Comparison of ENCODE assay signal across 8 cellular contexts in the genomic region with DNA sequence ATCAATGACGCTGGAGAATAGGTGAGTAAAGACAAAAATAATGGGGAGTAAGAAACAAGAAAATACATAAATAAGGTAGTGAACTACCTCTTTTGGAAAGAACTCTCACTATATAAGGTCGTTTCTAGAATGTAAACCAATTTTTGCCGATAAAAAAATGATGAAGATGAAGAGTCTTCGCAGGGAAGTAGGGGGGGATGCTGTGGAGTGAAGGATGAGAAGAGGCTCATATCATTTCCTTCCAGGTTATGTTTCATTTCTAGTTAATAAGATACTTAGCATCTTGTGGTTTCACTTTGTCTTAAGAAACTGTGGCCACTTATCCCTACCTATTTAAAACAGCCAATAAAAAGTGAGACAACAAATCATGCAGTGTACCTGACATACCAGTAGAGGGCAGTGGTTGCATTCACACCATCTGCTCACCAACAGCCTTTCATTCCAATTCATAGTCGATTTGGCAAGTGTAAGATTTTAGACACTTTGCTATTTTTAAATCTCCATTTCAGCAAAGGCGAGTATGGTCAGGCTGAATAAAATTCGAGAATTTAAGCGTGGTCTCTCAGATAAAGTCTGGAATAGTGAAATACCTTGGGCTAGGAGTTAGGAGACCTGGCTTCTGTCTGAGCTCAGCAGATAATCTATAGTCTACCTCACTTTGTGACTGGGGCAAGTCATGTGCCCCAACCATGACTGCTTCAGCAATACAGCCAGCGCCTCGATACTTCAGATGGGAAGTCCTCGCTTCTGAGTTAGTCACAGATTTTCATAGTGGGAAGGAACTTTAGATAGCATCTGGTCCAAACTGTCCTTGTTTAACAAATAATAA. TPM values are rescaled to one million over a fixed set of nuclear protein-coding genes. Genes with fewer than 3 reads are reported as not detected.
DNase-seq lines count a peak whose midpoint lies in the region; ATAC-seq, FAIRE-seq and TF ChIP-seq lines count a peak whose summit lies in the region.

No MANE protein-coding gene starts in this region.

- H3K36me3 ChIP-seq in colonic mucosa = no peaks in the 10 kb centered on the region
- peaks cover 19 to 68% of the 10 kb centered on the region in 2 experiments for H3K36me3 ChIP-seq in HepG2 (replicated peaks in 1 of 2; ENCODE audit: control insufficient read depth in 1 of 2, insufficient read depth in 2 of 2, low read length in 2 of 2)

- no peak overlapping the region for H3K4me2 ChIP-seq in HepG2 (ENCODE audit: low read depth, low read length)

- BruUV-seq in HepG2 (replicated peaks; lab: Mats Ljungman, UMichigan) = no TSS peak

- H2AFZ ChIP-seq in HepG2 (ENCODE audit: low read length) = no peak overlapping the region

- no peak for TF ChIP-seq POLR2A in HepG2 (IDR thresholded peaks at IDR 0.05; ENCODE audit: insufficient read depth in 1 of 2, low read depth in 2 of 2, low read length in 2 of 2)

- H4K20me1 ChIP-seq in HepG2 (ENCODE audit: insufficient read depth, low read length) = peaks cover 3% of the 10 kb centered on the region; the same call in 1 of the 2 replicates

- H3K9me3 ChIP-seq in colonic mucosa = no peaks in the 10 kb centered on the region
- H3K9me3 ChIP-seq in HepG2 (ENCODE audit: low read length) = no peaks in the 10 kb centered on the region

- ATAC-seq in GM18499 (IDR thresholded peaks at IDR 0.05; ENCODE audit: insufficient read depth, unreplicated experiment) = peak; percentile 69
- ATAC-seq in HG02870 (IDR thresholded peaks at IDR 0.05; ENCODE audit: unreplicated experiment) = peak; percentile 84
- peak; percentile 75 for ATAC-seq in HepG2

- in situ Hi-C loops in HepG2 (cut with HindIII; ENCODE audit: extremely low pct_ligation_motif_present, low pct_unique_long_range_greater_than_20kb) = no loop called here

- CTCF ChIA-PET in HepG2 (lab: Yijun Ruan, JAX; ENCODE audit: low intra/inter-chr PET ratio, low total read pairs) = interaction anchor here (0.7 to 1.3 kb wide), 3 partner anchors 148 to 409 kb away, joined by 3 read pairs; no protein-coding TSS in a partner anchor

- peak; percentile 71 to 73 for DNase-seq in AML-193 (lab: John Stamatoyannopoulos, UW)
- DNase-seq in NCI-H1436 treated with DMSO at 0.1 percent for 48 hours (lab: John Stamatoyannopoulos, UW) = peak; percentile 49
- peak; percentile 26 for DNase-seq in T1000 (lab: John Stamatoyannopoulos, UW)
- DNase-seq in colonic mucosa = peak; percentile 52
- DNase-seq in HepG2 (ENCODE audit: low spot score) = peak; percentile 43
- DNase-seq in stromal cell of bone marrow (ENCODE audit: low read depth) = peak; percentile 53

- no peak for TF ChIP-seq EP300 in HepG2 (IDR thresholded peaks at IDR 0.05; ENCODE audit: low read depth in 2 of 2, low read length in 2 of 2)
- no peak for TF ChIP-seq EP300 in HepG2 (CRISPR knock-in tag; IDR thresholded peaks at IDR 0.05; ENCODE audit: borderline replicate concordance)

- no peaks in the 10 kb centered on the region for H3K79me2 ChIP-seq in HepG2 (ENCODE audit: insufficient read depth, low read length)

- H3K4me1 ChIP-seq in colonic mucosa = no peaks in the 10 kb centered on the region
- H3K4me1 ChIP-seq in HepG2 (ENCODE audit: insufficient read depth, low read length) = no peaks in the 10 kb centered on the region

- WGBS in HepG2 (ENCODE audit: low lambda C conversion rate) = 58% methylated on average over 11 of the region's 11 CpGs

- H3K4me3 ChIP-seq in colonic mucosa (no peak overlapping the region), HepG2 (replicated peaks in 1 of 3; ENCODE audit: insufficient read depth in 1 of 3, low read depth in 2 of 3, low read length in 3 of 3) (no peak overlapping the region)

- no peak overlapping the region for H3K27ac ChIP-seq in colonic mucosa
- H3K27ac ChIP-seq in HepG2 (ENCODE audit: extremely low read length, insufficient read depth, low read length) = no peak overlapping the region

- POLR2A ChIA-PET in HepG2 (lab: Yijun Ruan, JAX) = no interaction called here

- H3K9ac ChIP-seq in colonic mucosa (ENCODE audit: low read depth in 2 of 2, low read length in 2 of 2) (no peak overlapping the region), HepG2 (ENCODE audit: insufficient read depth, low read depth, low read length) (no peak overlapping the region)

- TF ChIP-seq RAD21 in HepG2 (CRISPR knock-in tag; IDR thresholded peaks at IDR 0.05) = peak; percentile 63

- FAIRE-seq in HepG2 (lab: Jason Lieb, UNC) = peak; percentile 93

- intact Hi-C loops in colonic mucosa (cut with DNase I) (no loop called here), HepG2 (cut with micrococcal nuclease; ENCODE audit: unreplicated experiment) (loop anchor here (2.0 to 5.0 kb wide), 3 partner anchors 13 to 409 kb away; no protein-coding TSS in a partner anchor)

- H3K27me3 ChIP-seq in colonic mucosa (no peaks in the 10 kb centered on the region), HepG2 (ENCODE audit: control insufficient read depth in 1 of 2, insufficient read depth in 2 of 2, low read length in 2 of 2) (no peaks in the 10 kb centered on the region)

- TF ChIP-seq CTCF in colonic mucosa (IDR thresholded peaks at IDR 0.05) = peak; percentile 83
- TF ChIP-seq CTCF in HepG2 (CRISPR knock-in tag; IDR thresholded peaks at IDR 0.05) = peak; percentile 84

TF ChIP-seq in HepG2, 621 proteins besides CTCF, POLR2A, EP300 and RAD21 (continues in another document):
- TF ChIP-seq, protein P1, sequence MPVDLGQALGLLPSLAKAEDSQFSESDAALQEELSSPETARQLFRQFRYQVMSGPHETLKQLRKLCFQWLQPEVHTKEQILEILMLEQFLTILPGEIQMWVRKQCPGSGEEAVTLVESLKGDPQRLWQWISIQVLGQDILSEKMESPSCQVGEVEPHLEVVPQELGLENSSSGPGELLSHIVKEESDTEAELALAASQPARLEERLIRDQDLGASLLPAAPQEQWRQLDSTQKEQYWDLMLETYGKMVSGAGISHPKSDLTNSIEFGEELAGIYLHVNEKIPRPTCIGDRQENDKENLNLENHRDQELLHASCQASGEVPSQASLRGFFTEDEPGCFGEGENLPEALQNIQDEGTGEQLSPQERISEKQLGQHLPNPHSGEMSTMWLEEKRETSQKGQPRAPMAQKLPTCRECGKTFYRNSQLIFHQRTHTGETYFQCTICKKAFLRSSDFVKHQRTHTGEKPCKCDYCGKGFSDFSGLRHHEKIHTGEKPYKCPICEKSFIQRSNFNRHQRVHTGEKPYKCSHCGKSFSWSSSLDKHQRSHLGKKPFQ (CRISPR knock-in tag; IDR thresholded peaks at IDR 0.05; ENCODE audit: insufficient replicate concordance) = no peak
- TF ChIP-seq ZNF775 (CRISPR knock-in tag; IDR thresholded peaks at IDR 0.05; ENCODE audit: borderline replicate concordance) = no peak
- peak; percentile 84 for TF ChIP-seq STAG1 (CRISPR knock-in tag; IDR thresholded peaks at IDR 0.05)
- TF ChIP-seq GATAD2A (CRISPR knock-in tag; IDR thresholded peaks at IDR 0.05) = 0 out of 2 replicates have a peak, but pooled peaks have one; percentile 31
- TF ChIP-seq RBM22 (optimal IDR thresholded peaks at IDR 0.05; ENCODE audit: low read length) = peak; percentile 71
- peak; percentile 68 for TF ChIP-seq SMC3 (IDR thresholded peaks at IDR 0.05; ENCODE audit: low read length)
- TF ChIP-seq HMGA1 (CRISPR knock-in tag; conservative IDR thresholded peaks at IDR 0.05) = no peak
- TF ChIP-seq, protein P2, sequence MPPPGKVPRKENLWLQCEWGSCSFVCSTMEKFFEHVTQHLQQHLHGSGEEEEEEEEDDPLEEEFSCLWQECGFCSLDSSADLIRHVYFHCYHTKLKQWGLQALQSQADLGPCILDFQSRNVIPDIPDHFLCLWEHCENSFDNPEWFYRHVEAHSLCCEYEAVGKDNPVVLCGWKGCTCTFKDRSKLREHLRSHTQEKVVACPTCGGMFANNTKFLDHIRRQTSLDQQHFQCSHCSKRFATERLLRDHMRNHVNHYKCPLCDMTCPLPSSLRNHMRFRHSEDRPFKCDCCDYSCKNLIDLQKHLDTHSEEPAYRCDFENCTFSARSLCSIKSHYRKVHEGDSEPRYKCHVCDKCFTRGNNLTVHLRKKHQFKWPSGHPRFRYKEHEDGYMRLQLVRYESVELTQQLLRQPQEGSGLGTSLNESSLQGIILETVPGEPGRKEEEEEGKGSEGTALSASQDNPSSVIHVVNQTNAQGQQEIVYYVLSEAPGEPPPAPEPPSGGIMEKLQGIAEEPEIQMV (CRISPR knock-in tag; IDR thresholded peaks at IDR 0.05; ENCODE audit: low read depth) = no peak
- TF ChIP-seq, protein P3, sequence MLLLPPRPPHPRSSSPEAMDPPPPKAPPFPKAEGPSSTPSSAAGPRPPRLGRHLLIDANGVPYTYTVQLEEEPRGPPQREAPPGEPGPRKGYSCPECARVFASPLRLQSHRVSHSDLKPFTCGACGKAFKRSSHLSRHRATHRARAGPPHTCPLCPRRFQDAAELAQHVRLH (CRISPR knock-in tag; IDR thresholded peaks at IDR 0.05; ENCODE audit: borderline replicate concordance, low read depth) = 0 out of 2 replicates have a peak, but pooled peaks have one; percentile 27
- TF ChIP-seq BCL6 (CRISPR knock-in tag; IDR thresholded peaks at IDR 0.05) = 0 out of 2 replicates have a peak, but pooled peaks have one; percentile 10
- no peak for TF ChIP-seq ARNT (IDR thresholded peaks at IDR 0.05)

RNA-seq across cellular contexts. Expression of a gene that starts 28.9 kb away (rescaled TPM):
- total RNA-seq in colonic mucosa (10 to 100 TPM; 37.3 to 37.7 TPM), HepG2 (2016; rRNA removed; fragmentation: Illumina TruSeq; extraction: Trizol) (26.4 and 40.9 TPM in 2 replicates)
- total RNA-seq in HepG2 (2016; cell fraction: cytosol; rRNA removed; fragmentation: Illumina TruSeq; extraction: Trizol; ENCODE audit: low read depth) = 6.4 and 8.6 TPM in 2 replicates
- 23.8 and 38.6 TPM in 2 replicates for total RNA-seq in HepG2 (2016; cell fraction: insoluble cytoplasmic fraction; rRNA removed; fragmentation: Illumina TruSeq; extraction: Trizol)
- total RNA-seq in HepG2 (2016; cell fraction: membrane; rRNA removed; fragmentation: Illumina TruSeq; extraction: Trizol) = 19.6 and 21.3 TPM in 2 replicates
- 41.9 and 47.8 TPM in 2 replicates for total RNA-seq in HepG2 (2016; cell fraction: nucleus; rRNA removed; fragmentation: Illumina TruSeq; extraction: Trizol)
- 20.5 and 24.8 TPM in 2 replicates for polyA plus RNA-seq in HepG2 (2011; rRNA removed)
- polyA plus RNA-seq in HepG2 (2011; cell fraction: cytosol; rRNA removed) = 11.0 and 15.0 TPM in 2 replicates
- 20.0 and 21.2 TPM in 2 replicates for polyA plus RNA-seq in HepG2 (2011; cell fraction: nucleus; rRNA removed)
- 20.7 and 23.9 TPM in 2 replicates for polyA plus RNA-seq in HepG2 (2012)
- polyA plus RNA-seq in HepG2 (2016; cell fraction: cytosol; fragmentation: Illumina TruSeq; extraction: Trizol; ENCODE audit: low read depth) = 9.1 and 9.3 TPM in 2 replicates
- 35.5 and 42.1 TPM in 2 replicates for polyA plus RNA-seq in HepG2 (2016; cell fraction: insoluble cytoplasmic fraction; fragmentation: Illumina TruSeq; extraction: Trizol; ENCODE audit: low read depth)
- 13.2 and 14.7 TPM in 2 replicates for polyA plus RNA-seq in HepG2 (2016; cell fraction: membrane; fragmentation: Illumina TruSeq; extraction: Trizol; ENCODE audit: low read depth)
- 34.0 and 49.3 TPM in 2 replicates for polyA plus RNA-seq in HepG2 (2016; cell fraction: nucleus; fragmentation: Illumina TruSeq; extraction: Trizol; ENCODE audit: insufficient read depth, low read depth)
- polyA minus RNA-seq in HepG2 (2011; rRNA and poly(A)+ RNA removed; ENCODE audit: low replicate concordance) = 28.7 and 67.9 TPM in 2 replicates
- polyA minus RNA-seq in HepG2 (2011; cell fraction: cytosol; rRNA and poly(A)+ RNA removed) = 12.0 and 16.0 TPM in 2 replicates
- polyA minus RNA-seq in HepG2 (2011; cell fraction: nucleus; rRNA and poly(A)+ RNA removed) = 113 and 126 TPM in 2 replicates
